In genomic region chrX:37659047-37659446, GRCh38 we compare ENCODE assay signal across 8 cellular contexts. TPM values are rescaled to one million over a fixed set of nuclear protein-coding genes. Genes with fewer than 3 reads are reported as not detected.
"Had no signal": no experiment of that assay in that cellular context is flagged by ENCODE, and none has a peak within 500 bp of the region (broad histone marks: within the 10 kb centered on the region; RNA-seq: fewer than 3 reads in every experiment).

No MANE protein-coding gene starts in this region.

- ATAC-seq: GM12878 had no signal

- FAIRE-seq: G401.6, GM12878, GM12891, GM18507, GM19239 had no signal

- H3K4me3 ChIP-seq: GM12878 had no signal

- DNase-seq: GDM1, GF-D8 had no signal

RNA-seq across cellular contexts. Expression of gene XK, which starts 26.5 kb away (rescaled TPM):
- total RNA-seq: G401, GM12878 had no signal
- polyA plus RNA-seq: GM12878 had no signal
